In genomic region chr22:38033522-38034277, GRCh38 we compare ENCODE assay signal across 11 cellular contexts. TPM values are rescaled to one million over a fixed set of nuclear protein-coding genes. Genes with fewer than 3 reads are reported as not detected.
A peak's percentile ranks its signal among the peaks of the same experiment; 100 is the strongest.
DNase-seq lines count a peak whose midpoint lies in the region; ATAC-seq, FAIRE-seq and TF ChIP-seq lines count a peak whose summit lies in the region.
"Had no signal": no experiment of that assay in that cellular context is flagged by ENCODE, and none has a peak within 500 bp of the region (broad histone marks: within the 10 kb centered on the region; RNA-seq: fewer than 3 reads in every experiment).

No MANE protein-coding gene starts in this region.

- H3K9me3 ChIP-seq in A549 (no peaks in the 10 kb centered on the region), Panc1 (ENCODE audit: control insufficient read depth, insufficient read depth, low read depth, low read length) (no peaks in the 10 kb centered on the region)

- no peak for DNase-seq in A549 (ENCODE audit: low read depth in 1 of 2, low spot score in 1 of 2)
- no peak for DNase-seq in Panc1 (ENCODE audit: low read depth, low spot score)
- DNase-seq in globus pallidus (ENCODE audit: low spot score): peak; percentile 96
- peak; percentile 77 for DNase-seq in occipital lobe (lab: John Stamatoyannopoulos, UW)
- no peak for DNase-seq in left colon
- no peak for DNase-seq in SKM-1 (lab: John Stamatoyannopoulos, UW; ENCODE audit: unreplicated experiment)
- no peak for DNase-seq in effector memory CD8-positive, alpha-beta T cell
- DNase-seq: activated CD4-positive, alpha-beta T cell treated with anti-CD3 and anti-CD28 coated beads for 1 hour; GOT3 had no signal

- H3K4me3 ChIP-seq in A549: no peak overlapping the region
- no peak overlapping the region for H3K4me3 ChIP-seq in Panc1 (ENCODE audit: low read depth in 2 of 2, low read length in 2 of 2)

- ATAC-seq in A549: peak in 1 of 2 experiments; percentile 36; a peak in 3 of 6 replicates
- no peak for ATAC-seq in Panc1
- no peak for ATAC-seq in HG02938 (IDR thresholded peaks at IDR 0.05; ENCODE audit: unreplicated experiment)
- ATAC-seq in left colon: no peak
- no peak for ATAC-seq in effector memory CD8-positive, alpha-beta T cell (replicated peaks)

- TF ChIP-seq POLR2A in A549 (IDR thresholded peaks at IDR 0.05; ENCODE audit: low read length): no peak

- peak overlapping the region; percentile 85 for H3K4me2 ChIP-seq in A549

- POLR2A ChIA-PET in A549 (lab: Yijun Ruan, JAX): interaction anchor here (1.3 to 1.5 kb wide), 2 partner anchors 19 to 80 kb away, joined by 3 to 5 read pairs; partner anchors contain the start of genes C22orf23 and POLR2F
- POLR2A ChIA-PET in Panc1 (lab: Charles Lee): interaction anchor here (0.6 to 0.7 kb wide), 2 partner anchors 99 to 375 kb away, joined by 3 read pairs; no protein-coding TSS in a partner anchor

- H3K36me3 Mint-ChIP-seq in effector memory CD8-positive, alpha-beta T cell (ENCODE audit: insufficient read depth): no peaks in the 10 kb centered on the region

- in situ Hi-C loops in Panc1 (cut with HindIII; ENCODE audit: low pct_unique_long_range_greater_than_20kb, low sequenced_read_pairs): no loop called here

- no peak for TF ChIP-seq RAD21 in A549 (conservative IDR thresholded peaks at IDR 0.05 in 1 of 2, IDR thresholded peaks at IDR 0.05 in 1 of 2)

- intact Hi-C loops in Panc1 (cut with micrococcal nuclease; ENCODE audit: unreplicated experiment) (no loop called here), left colon (cut with DNase I, micrococcal nuclease) (no loop called here)

- H3K27me3 ChIP-seq in Panc1 (ENCODE audit: control insufficient read depth, insufficient read depth, low read length): no peaks in the 10 kb centered on the region

- CTCF ChIA-PET in A549 (lab: Yijun Ruan, JAX): interaction anchor here (0.6 to 1.4 kb wide), 2 partner anchors 14 to 19 kb away, joined by 3 to 11 read pairs; no protein-coding TSS in a partner anchor
- CTCF ChIA-PET in Panc1 (lab: Charles Lee): interaction anchor here (0.6 kb wide), 1 partner anchor 46 kb away, joined by 4 read pairs; no protein-coding TSS in a partner anchor

- BruUV-seq in Panc1 (replicated peaks; lab: Mats Ljungman, UMichigan): no TSS peak

- H3K4me1 ChIP-seq in A549 (peaks cover 32% of the 10 kb centered on the region), Panc1 (ENCODE audit: control insufficient read depth, insufficient read depth, low read length) (peaks cover 13% of the 10 kb centered on the region)

- H3K27ac ChIP-seq in A549: peak overlapping the region; percentile 88 to 96
- H3K27ac ChIP-seq in Panc1 (ENCODE audit: low read length): peak overlapping the region; percentile 71; the same call in 1 of the 2 replicates

- TF ChIP-seq EP300 in A549 (IDR thresholded peaks at IDR 0.05): no peak

- FAIRE-seq in A549 (lab: Jason Lieb, UNC): no peak
- FAIRE-seq: islet of Langerhans had no signal

- H3K27ac Mint-ChIP-seq in effector memory CD8-positive, alpha-beta T cell: no peak overlapping the region

- no peaks in the 10 kb centered on the region for H3K27me3 Mint-ChIP-seq in effector memory CD8-positive, alpha-beta T cell

- 94% methylated on average over 16 of the region's 27 CpGs for WGBS in A549 (ENCODE audit: missing lambda C conversion rate)

- peaks cover 2 to 7% of the 10 kb centered on the region in 2 donors for H3K4me1 Mint-ChIP-seq in effector memory CD8-positive, alpha-beta T cell (ENCODE audit: low read depth in 2 of 2)

- H3K36me3 ChIP-seq in Panc1 (ENCODE audit: control insufficient read depth, insufficient read depth, low read length): no peaks in the 10 kb centered on the region

- TF ChIP-seq CTCF in A549 (IDR thresholded peaks at IDR 0.05) (no peak), Panc1 (IDR thresholded peaks at IDR 0.05) (no peak)

- H3K9me3 Mint-ChIP-seq in effector memory CD8-positive, alpha-beta T cell: no peaks in the 10 kb centered on the region

- no peak overlapping the region for H3K4me3 Mint-ChIP-seq in effector memory CD8-positive, alpha-beta T cell

TF ChIP-seq in A549, 52 proteins besides CTCF, POLR2A, EP300 and RAD21:
- TF ChIP-seq RFX5 (IDR thresholded peaks at IDR 0.05): no peak
- no peak for TF ChIP-seq JUN (IDR thresholded peaks at IDR 0.05)
- no peak for TF ChIP-seq REST (IDR thresholded peaks at IDR 0.05)
- no peak for TF ChIP-seq ZNF302 (CRISPR knock-in tag; IDR thresholded peaks at IDR 0.05)
- no peak for TF ChIP-seq BCL3 (IDR thresholded peaks at IDR 0.05)
- TF ChIP-seq HES2 (IDR thresholded peaks at IDR 0.05): no peak

RNA-seq across cellular contexts. Expression of gene PICK1, which starts 23.5 kb away (rescaled TPM):
- polyA plus RNA-seq in A549 (2011; rRNA removed) (12.9 and 17.8 TPM in 2 replicates), A549 (2017; fragmentation: RNase III; extraction: RNeasy Plus Mini Kit Qiagen cat#74134 plus additional on column Dnase treatment) (15.6 to 16.1 TPM (median 16.0 TPM) in 3 replicates)
- polyA plus RNA-seq in A549 (2012; cell fraction: cytosol; rRNA removed): 14.6 and 15.3 TPM in 2 replicates
- polyA plus RNA-seq in A549 (2012; cell fraction: nucleus; rRNA removed): 40.5 and 44.8 TPM in 2 replicates
- polyA minus RNA-seq in A549 (2011; rRNA and poly(A)+ RNA removed): 17.7 and 22.6 TPM in 2 replicates
- total RNA-seq in Panc1 (2021; ENCODE audit: unreplicated experiment) (21.3 TPM), occipital lobe (22.0 TPM), left colon (10 to 100 TPM; 34.3 to 40.4 TPM)
- 25.8 TPM for polyA plus RNA-seq in Panc1 (2012; ENCODE audit: insufficient read length)

RNA-seq across cellular contexts. Expression of gene SOX10, which starts 49.3 kb away (rescaled TPM):
- not detected in 2 replicates for polyA plus RNA-seq in A549 (2011; rRNA removed)
- not detected in 2 replicates for polyA plus RNA-seq in A549 (2012; cell fraction: cytosol; rRNA removed)
- not detected in 2 replicates for polyA plus RNA-seq in A549 (2012; cell fraction: nucleus; rRNA removed)
- polyA plus RNA-seq in A549 (2017; fragmentation: RNase III; extraction: RNeasy Plus Mini Kit Qiagen cat#74134 plus additional on column Dnase treatment): not detected in 3 replicates
- not detected in 2 replicates for polyA minus RNA-seq in A549 (2011; rRNA and poly(A)+ RNA removed)
- not detected for total RNA-seq in Panc1 (2021; ENCODE audit: unreplicated experiment)
- not detected for polyA plus RNA-seq in Panc1 (2012; ENCODE audit: insufficient read length)
- total RNA-seq in occipital lobe: 1.9 TPM
- 1 to 10 TPM; 1.5 to 3.7 TPM for total RNA-seq in left colon

RNA-seq across cellular contexts. Expression of gene SLC16A8, which starts 50.3 kb away (rescaled TPM):
- not detected in 2 replicates for polyA plus RNA-seq in A549 (2011; rRNA removed)
- not detected in 2 replicates for polyA plus RNA-seq in A549 (2012; cell fraction: cytosol; rRNA removed)
- not detected in 2 replicates for polyA plus RNA-seq in A549 (2012; cell fraction: nucleus; rRNA removed)
- not detected in 3 replicates for polyA plus RNA-seq in A549 (2017; fragmentation: RNase III; extraction: RNeasy Plus Mini Kit Qiagen cat#74134 plus additional on column Dnase treatment)
- not detected in 2 replicates for polyA minus RNA-seq in A549 (2011; rRNA and poly(A)+ RNA removed)
- not detected for total RNA-seq in Panc1 (2021; ENCODE audit: unreplicated experiment)
- 0.44 TPM for polyA plus RNA-seq in Panc1 (2012; ENCODE audit: insufficient read length)
- total RNA-seq in occipital lobe: 0.16 TPM
- total RNA-seq in left colon: not detected

Comparison
In these comparisons a context has a peak if more than half of its experiments do, and no peak if none do; other contexts are left out.
1. DNase-seq: peak in globus pallidus (single experiment) and occipital lobe (single experiment); none in A549 (0 of 2), Panc1 (single experiment), left colon (0 of 2), SKM-1 (single experiment) and effector memory CD8-positive, alpha-beta T cell (0 of 3).